ENCODE assay signal across 8 cellular contexts in genomic region chr1:176204655-176205054, GRCh38. TPM values are rescaled to one million over a fixed set of nuclear protein-coding genes. Genes with fewer than 3 reads are reported as not detected.
DNase-seq lines count a peak whose midpoint lies in the region; ATAC-seq and TF ChIP-seq lines count a peak whose summit lies in the region.
"Not testable (repeated sequence)": the region's sequence is repeated elsewhere in the genome, so short reads cannot be mapped to it uniquely, and the experiment has no call there.

No MANE protein-coding gene starts in this region.

- H3K4me3 ChIP-seq in HL-60 (replicated peaks; ENCODE audit: insufficient read depth, low read length), result peak overlapping the region; percentile 78
- peak overlapping the region; percentile 99 for H3K4me3 ChIP-seq in SK-N-MC
- peak overlapping the region; percentile 71 for H3K4me3 ChIP-seq in colonic mucosa
- peak overlapping the region in 7 of 12 donors; percentile 11 to 99 (median 93) for H3K4me3 ChIP-seq in heart left ventricle
- H3K4me3 ChIP-seq in stomach, result peak overlapping the region in 3 of 4 donors; percentile 79 to 86 (median 85)

- whole genome bisulfite sequencing in heart left ventricle, 4 donors, result 70 to 73% (median 72%) methylated on average over 9 of the region's 9 CpGs
- WGBS in stomach, 5 donors, result 58 to 83% (median 77%) methylated on average over 9 of the region's 9 CpGs

- not testable (repeated sequence) for DNase-seq in CD4-positive, alpha-beta T cell; HL-60 (ENCODE audit: low read depth in 1 of 2, low spot score in 1 of 2); SK-N-MC (ENCODE audit: low read depth, low spot score); activated T-helper 1 cell treated with anti-CD3 and anti-CD28 coated beads, Interleukin-12 subunit alpha, Interleukin-12 subunit beta, Interleukin-2, Interleukin-4 antibody, amounts not matched to agents 30 ng/mL and 10 ng/mL and 1 ng/mL, durations not matched to agents 14 hours and 24 hours and 36 hours (ENCODE audit: low spot score); colonic mucosa; natural killer cell; stomach
- peak in 1 of 5 donors; percentile 27 for DNase-seq in heart left ventricle

- not testable (repeated sequence) for H3K27me3 ChIP-seq in CD4-positive, alpha-beta T cell (ENCODE audit: control insufficient read depth, insufficient read depth, low read length); HL-60 (ENCODE audit: insufficient read depth, poor library complexity, severe bottlenecking); colonic mucosa; heart left ventricle; stomach

- H3K9me3 Mint-ChIP-seq in CD4-positive, alpha-beta T cell; activated T-helper 1 cell treated with anti-CD3 and anti-CD28 coated beads, Interleukin-12 subunit alpha, Interleukin-12 subunit beta, Interleukin-2, Interleukin-4 antibody, amounts not matched to agents 30 ng/mL and 10 ng/mL and 1 ng/mL, durations not matched to agents 14 hours and 24 hours and 36 hours; natural killer cell: not testable (repeated sequence)

- peaks cover 63% of the 10 kb centered on the region for H3K4me1 Mint-ChIP-seq in CD4-positive, alpha-beta T cell (ENCODE audit: low read depth)
- H3K4me1 Mint-ChIP-seq in activated T-helper 1 cell treated with anti-CD3 and anti-CD28 coated beads, Interleukin-12 subunit alpha, Interleukin-12 subunit beta, Interleukin-2, Interleukin-4 antibody, amounts not matched to agents 30 ng/mL and 10 ng/mL and 1 ng/mL, durations not matched to agents 14 hours and 24 hours and 36 hours (ENCODE audit: low read depth), result peaks cover 42% of the 10 kb centered on the region
- H3K4me1 Mint-ChIP-seq in natural killer cell, result peaks cover 53 to 63% of the 10 kb centered on the region in 2 donors

- intact Hi-C loops in CD4-positive, alpha-beta T cell (cut with DNase I, micrococcal nuclease), result loop anchor here (5.0 to 10.0 kb wide), 3 partner anchors 42 to 1180 kb away; partner anchors contain the start of gene MRPS14 (in 1 of the 2)
- intact Hi-C loops in activated T-helper 1 cell treated with anti-CD3 and anti-CD28 coated beads, Interleukin-12 subunit alpha, Interleukin-12 subunit beta, Interleukin-2, Interleukin-4 antibody, amounts not matched to agents 30 ng/mL and 10 ng/mL and 1 ng/mL, durations not matched to agents 14 hours and 24 hours and 36 hours (cut with micrococcal nuclease); colonic mucosa (cut with DNase I); natural killer cell (cut with micrococcal nuclease); stomach (cut with DNase I; ENCODE audit: low total_unique reads): not testable (repeated sequence)
- intact Hi-C loops in heart left ventricle (cut with DNase I), result loop anchor here in 1 of 10 donors (10.0 kb wide), 1 partner anchor 1180 kb away; the partner anchor contains the start of gene MRPS14

- not testable (repeated sequence) for H3K9ac ChIP-seq in SK-N-MC (ENCODE audit: insufficient read length); colonic mucosa (ENCODE audit: low read depth in 2 of 2, low read length in 2 of 2)

- H3K36me3 ChIP-seq in SK-N-MC (ENCODE audit: insufficient read depth, low read length); colonic mucosa; heart left ventricle; stomach: not testable (repeated sequence)

- H3K9me3 ChIP-seq in CD4-positive, alpha-beta T cell (ENCODE audit: control insufficient read depth, low read length); SK-N-MC (ENCODE audit: low read depth, low read length); colonic mucosa; heart left ventricle; stomach: not testable (repeated sequence)

- POLR2A ChIA-PET in CD4-positive, alpha-beta T cell (lab: Charles Lee), result not testable (repeated sequence)

- H3K27ac Mint-ChIP-seq in CD4-positive, alpha-beta T cell, result peak overlapping the region; percentile 73
- peak overlapping the region; percentile 10 for H3K27ac Mint-ChIP-seq in activated T-helper 1 cell treated with anti-CD3 and anti-CD28 coated beads, Interleukin-12 subunit alpha, Interleukin-12 subunit beta, Interleukin-2, Interleukin-4 antibody, amounts not matched to agents 30 ng/mL and 10 ng/mL and 1 ng/mL, durations not matched to agents 14 hours and 24 hours and 36 hours
- H3K27ac Mint-ChIP-seq in natural killer cell, result peak overlapping the region; percentile 98 to 100

- not testable (repeated sequence) for TF ChIP-seq CTCF in CD4-positive, alpha-beta T cell (IDR thresholded peaks at IDR 0.05); HL-60 (IDR thresholded peaks at IDR 0.05; ENCODE audit: insufficient read depth, low read length); colonic mucosa (IDR thresholded peaks at IDR 0.05); heart left ventricle (IDR thresholded peaks at IDR 0.05); natural killer cell (IDR thresholded peaks at IDR 0.05); stomach (IDR thresholded peaks at IDR 0.05)

- not testable (repeated sequence) for H3K27me3 Mint-ChIP-seq in CD4-positive, alpha-beta T cell; activated T-helper 1 cell treated with anti-CD3 and anti-CD28 coated beads, Interleukin-12 subunit alpha, Interleukin-12 subunit beta, Interleukin-2, Interleukin-4 antibody, amounts not matched to agents 30 ng/mL and 10 ng/mL and 1 ng/mL, durations not matched to agents 14 hours and 24 hours and 36 hours (ENCODE audit: insufficient read depth); natural killer cell (ENCODE audit: low read depth in 2 of 2)

- not testable (repeated sequence) for TF ChIP-seq EP300 in stomach (IDR thresholded peaks at IDR 0.05)

- ATAC-seq in CD4-positive, alpha-beta T cell (ENCODE audit: poor library complexity); heart left ventricle; natural killer cell: not testable (repeated sequence)

- CTCF ChIA-PET in CD4-positive, alpha-beta T cell (lab: Charles Lee), result not testable (repeated sequence)

- H3K4me1 ChIP-seq in colonic mucosa (peaks cover 17% of the 10 kb centered on the region), heart left ventricle (peaks cover 5 to 58% (median 32%) of the 10 kb centered on the region in 12 donors), stomach (peaks cover 29 to 78% (median 44%) of the 10 kb centered on the region in 4 donors)

- H3K36me3 Mint-ChIP-seq in CD4-positive, alpha-beta T cell (ENCODE audit: low read depth), result peaks cover 24% of the 10 kb centered on the region
- H3K36me3 Mint-ChIP-seq in activated T-helper 1 cell treated with anti-CD3 and anti-CD28 coated beads, Interleukin-12 subunit alpha, Interleukin-12 subunit beta, Interleukin-2, Interleukin-4 antibody, amounts not matched to agents 30 ng/mL and 10 ng/mL and 1 ng/mL, durations not matched to agents 14 hours and 24 hours and 36 hours (ENCODE audit: low read depth), result peaks cover 14% of the 10 kb centered on the region
- not testable (repeated sequence) for H3K36me3 Mint-ChIP-seq in natural killer cell

- not testable (repeated sequence) for H3K27ac ChIP-seq in CD4-positive, alpha-beta T cell (ENCODE audit: low read depth, low read length); SK-N-MC; colonic mucosa
- H3K27ac ChIP-seq in HL-60 (replicated peaks), result peak overlapping the region; percentile 96
- H3K27ac ChIP-seq in heart left ventricle, result peak overlapping the region in 1 of 12 donors; percentile 99
- peak overlapping the region in 2 of 5 donors; percentile 98 for H3K27ac ChIP-seq in stomach

- peak overlapping the region; percentile 98 for H3K4me3 Mint-ChIP-seq in CD4-positive, alpha-beta T cell
- peak overlapping the region; percentile 97 for H3K4me3 Mint-ChIP-seq in activated T-helper 1 cell treated with anti-CD3 and anti-CD28 coated beads, Interleukin-12 subunit alpha, Interleukin-12 subunit beta, Interleukin-2, Interleukin-4 antibody, amounts not matched to agents 30 ng/mL and 10 ng/mL and 1 ng/mL, durations not matched to agents 14 hours and 24 hours and 36 hours
- H3K4me3 Mint-ChIP-seq in natural killer cell, result peak overlapping the region; percentile 99

- not testable (repeated sequence) for TF ChIP-seq POLR2A in heart left ventricle (IDR thresholded peaks at IDR 0.05); stomach (IDR thresholded peaks at IDR 0.05)

RNA-seq across cellular contexts. Expression of gene COP1, which starts 2.4 kb away (rescaled TPM):
- total RNA-seq in CD4-positive, alpha-beta T cell, result 10 to 100 TPM; 38.6 to 42.2 TPM
- total RNA-seq in activated T-helper 1 cell treated with anti-CD3 and anti-CD28 coated beads, Interleukin-12 subunit alpha, Interleukin-12 subunit beta, Interleukin-2, Interleukin-4 antibody, amounts not matched to agents 30 ng/mL and 10 ng/mL and 1 ng/mL, durations not matched to agents 14 hours and 24 hours and 36 hours, result 49.2 and 51.7 TPM in 2 replicates
- total RNA-seq in colonic mucosa, result 10 to 100 TPM; 52.2 to 70.7 TPM
- 10 to 100 TPM; 19.9 to 27.0 (median 22.6) TPM for total RNA-seq in heart left ventricle
- polyA plus RNA-seq in heart left ventricle, result 10 to 100 TPM; 31.7 TPM
- total RNA-seq in natural killer cell, result 10 to 100 TPM; 56.2 to 70.9 (median 60.9) TPM
- total RNA-seq in stomach, result 100 to 1,000 TPM in 1 of 5 donors, 10 to 100 TPM in 4; 37.3 to 127 (median 63.7) TPM
- polyA plus RNA-seq in stomach, result 10 to 100 TPM; 36.2 to 48.9 (median 42.7) TPM

Comparison
In these comparisons a context has a peak if more than half of its experiments do, and no peak if none do; other contexts are left out.
1. H3K27ac Mint-ChIP-seq: peak in every context shown above with its lines; median percentile 99 in natural killer cell; 73 in CD4-positive, alpha-beta T cell; 10 in activated T-helper 1 cell treated with anti-CD3 and anti-CD28 coated beads, Interleukin-12 subunit alpha, Interleukin-12 subunit beta, Interleukin-2, Interleukin-4 antibody, amounts not matched to agents 30 ng/mL and 10 ng/mL and 1 ng/mL, durations not matched to agents 14 hours and 24 hours and 36 hours.